ENCODE assay signal across 1 cellular context in the genomic region with DNA sequence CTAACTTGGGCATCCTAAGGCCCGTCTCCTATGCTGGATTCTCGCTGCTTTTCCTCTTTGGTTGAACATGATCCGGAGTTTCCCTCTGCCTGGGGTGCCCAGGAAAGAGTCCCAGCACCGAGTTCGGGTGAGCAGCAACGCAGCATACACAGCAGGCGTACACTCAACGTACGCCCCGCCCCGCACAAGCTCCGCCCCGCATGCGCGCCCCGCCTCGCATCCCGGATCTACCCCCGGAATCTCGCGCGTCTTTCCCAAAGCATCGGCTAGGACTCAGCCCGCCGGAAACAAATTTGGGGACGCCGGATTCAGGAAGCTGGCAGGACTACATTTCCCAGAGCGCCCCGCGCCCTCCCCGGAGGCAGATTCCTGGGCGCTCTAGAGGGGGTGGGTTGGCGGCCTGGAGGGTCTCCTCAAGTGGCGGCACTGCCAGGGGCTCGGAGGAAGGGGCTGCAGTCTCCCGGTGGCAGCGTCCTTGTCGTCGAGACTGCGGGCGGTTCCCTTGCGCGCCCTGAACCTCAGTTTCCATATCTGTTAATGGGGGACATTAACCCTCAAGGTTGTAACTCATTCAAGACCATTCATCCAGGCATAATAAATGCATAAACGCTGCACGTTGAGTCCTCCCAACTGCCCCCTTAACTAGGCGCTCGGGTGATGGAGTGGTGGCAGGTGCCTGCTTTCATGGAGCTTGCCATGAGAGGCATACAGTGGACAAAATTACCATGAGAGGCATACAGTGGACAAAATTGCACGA.
TF ChIP-seq lines count a peak whose summit lies in the region.

No MANE protein-coding gene starts in this region.

TF ChIP-seq in HEK293, 187 proteins besides CTCF, POLR2A, EP300 and RAD21 (continued from another document and continues in another):
- TF ChIP-seq PRDM10 (tag by site-specific recombination; IDR thresholded peaks at IDR 0.05) (peak; percentile 73), ZNF280D (tag by site-specific recombination; IDR thresholded peaks at IDR 0.05) (no peak), ZBTB8A (tag by site-specific recombination; IDR thresholded peaks at IDR 0.05) (peak; percentile 53; the same call in 1 of the 2 replicates), KLF16 (tag by site-specific recombination; IDR thresholded peaks at IDR 0.05) (0 out of 2 replicates have a peak, but pooled peaks have one; percentile 32), SP7 (tag by site-specific recombination; IDR thresholded peaks at IDR 0.05) (0 out of 2 replicates have a peak, but pooled peaks have one; percentile 28), ZNF530 (tag by site-specific recombination; IDR thresholded peaks at IDR 0.05; ENCODE audit: low read depth) (no peak), EGR2 (tag by site-specific recombination; IDR thresholded peaks at IDR 0.05; ENCODE audit: low read depth) (peak; percentile 37), ZIC2 (tag by site-specific recombination; IDR thresholded peaks at IDR 0.05) (peak; percentile 51), ZNF670 (tag by site-specific recombination; IDR thresholded peaks at IDR 0.05; ENCODE audit: low read depth) (no peak), SALL2 (tag by site-specific recombination; IDR thresholded peaks at IDR 0.05; ENCODE audit: borderline replicate concordance) (no peak), ZNF624 (tag by site-specific recombination; IDR thresholded peaks at IDR 0.05) (no peak), ZNF10 (tag by site-specific recombination; IDR thresholded peaks at IDR 0.05) (peak; percentile 97), KLF7 (tag by site-specific recombination; IDR thresholded peaks at IDR 0.05; ENCODE audit: borderline replicate concordance) (no peak), ZNF394 (tag by site-specific recombination; IDR thresholded peaks at IDR 0.05; ENCODE audit: borderline replicate concordance) (no peak), MYNN (tag by site-specific recombination; IDR thresholded peaks at IDR 0.05; ENCODE audit: borderline replicate concordance) (no peak), ZNF639 (tag by site-specific recombination; IDR thresholded peaks at IDR 0.05) (peak; percentile 42; the same call in 1 of the 2 replicates), PRDM6 (tag by site-specific recombination; IDR thresholded peaks at IDR 0.05) (no peak), ZNF335 (tag by site-specific recombination; conservative IDR thresholded peaks at IDR 0.05) (peak; percentile 86), ZFHX2 (tag by site-specific recombination; conservative IDR thresholded peaks at IDR 0.05) (peak; percentile 17; the same call in 1 of the 2 replicates), ZNF157 (tag by site-specific recombination; IDR thresholded peaks at IDR 0.05) (no peak), ZXDB (tag by site-specific recombination; IDR thresholded peaks at IDR 0.05) (peak; percentile 65), ZNF324 (tag by site-specific recombination; IDR thresholded peaks at IDR 0.05) (peak; percentile 35; the same call in 1 of the 2 replicates), SCRT1 (tag by site-specific recombination; IDR thresholded peaks at IDR 0.05; ENCODE audit: borderline replicate concordance) (no peak), GLIS2 (tag by site-specific recombination; IDR thresholded peaks at IDR 0.05) (peak; percentile 76), PATZ1 (tag by site-specific recombination; IDR thresholded peaks at IDR 0.05) (peak; percentile 62), ZBTB20 (tag by site-specific recombination; IDR thresholded peaks at IDR 0.05) (peak; percentile 100), ZNF792 (tag by site-specific recombination; IDR thresholded peaks at IDR 0.05) (0 out of 2 replicates have a peak, but pooled peaks have one; percentile 61), ZNF2 (tag by site-specific recombination; IDR thresholded peaks at IDR 0.05) (peak; percentile 54), ZNF138 (tag by site-specific recombination; IDR thresholded peaks at IDR 0.05; ENCODE audit: borderline replicate concordance) (no peak), KLF1 (tag by site-specific recombination; IDR thresholded peaks at IDR 0.05) (0 out of 2 replicates have a peak, but pooled peaks have one; percentile 13), ZFP37 (tag by site-specific recombination; IDR thresholded peaks at IDR 0.05) (0 out of 2 replicates have a peak, but pooled peaks have one; percentile 26), ZNF600 (tag by site-specific recombination; IDR thresholded peaks at IDR 0.05) (peak; percentile 87; the same call in 1 of the 2 replicates)
- TF ChIP-seq, protein P1, sequence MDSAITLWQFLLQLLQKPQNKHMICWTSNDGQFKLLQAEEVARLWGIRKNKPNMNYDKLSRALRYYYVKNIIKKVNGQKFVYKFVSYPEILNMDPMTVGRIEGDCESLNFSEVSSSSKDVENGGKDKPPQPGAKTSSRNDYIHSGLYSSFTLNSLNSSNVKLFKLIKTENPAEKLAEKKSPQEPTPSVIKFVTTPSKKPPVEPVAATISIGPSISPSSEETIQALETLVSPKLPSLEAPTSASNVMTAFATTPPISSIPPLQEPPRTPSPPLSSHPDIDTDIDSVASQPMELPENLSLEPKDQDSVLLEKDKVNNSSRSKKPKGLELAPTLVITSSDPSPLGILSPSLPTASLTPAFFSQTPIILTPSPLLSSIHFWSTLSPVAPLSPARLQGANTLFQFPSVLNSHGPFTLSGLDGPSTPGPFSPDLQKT (IDR thresholded peaks at IDR 0.05; ENCODE audit: borderline replicate concordance, low read depth, low read length) = peak; percentile 52; the same call in 1 of the 2 replicates
- TF ChIP-seq, protein P2, sequence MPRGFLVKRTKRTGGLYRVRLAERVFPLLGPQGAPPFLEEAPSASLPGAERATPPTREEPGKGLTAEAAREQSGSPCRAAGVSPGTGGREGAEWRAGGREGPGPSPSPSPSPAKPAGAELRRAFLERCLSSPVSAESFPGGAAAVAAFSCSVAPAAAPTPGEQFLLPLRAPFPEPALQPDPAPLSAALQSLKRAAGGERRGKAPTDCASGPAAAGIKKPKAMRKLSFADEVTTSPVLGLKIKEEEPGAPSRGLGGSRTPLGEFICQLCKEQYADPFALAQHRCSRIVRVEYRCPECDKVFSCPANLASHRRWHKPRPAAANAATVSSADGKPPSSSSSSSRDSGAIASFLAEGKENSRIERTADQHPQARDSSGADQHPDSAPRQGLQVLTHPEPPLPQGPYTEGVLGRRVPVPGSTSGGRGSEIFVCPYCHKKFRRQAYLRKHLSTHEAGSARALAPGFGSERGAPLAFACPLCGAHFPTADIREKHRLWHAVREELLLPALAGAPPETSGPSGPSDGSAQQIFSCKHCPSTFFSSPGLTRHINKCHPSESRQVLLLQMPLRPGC (tag by site-specific recombination; IDR thresholded peaks at IDR 0.05) = no peak
